Comparison of ENCODE assay signal across 10 cellular contexts in the genomic region with DNA sequence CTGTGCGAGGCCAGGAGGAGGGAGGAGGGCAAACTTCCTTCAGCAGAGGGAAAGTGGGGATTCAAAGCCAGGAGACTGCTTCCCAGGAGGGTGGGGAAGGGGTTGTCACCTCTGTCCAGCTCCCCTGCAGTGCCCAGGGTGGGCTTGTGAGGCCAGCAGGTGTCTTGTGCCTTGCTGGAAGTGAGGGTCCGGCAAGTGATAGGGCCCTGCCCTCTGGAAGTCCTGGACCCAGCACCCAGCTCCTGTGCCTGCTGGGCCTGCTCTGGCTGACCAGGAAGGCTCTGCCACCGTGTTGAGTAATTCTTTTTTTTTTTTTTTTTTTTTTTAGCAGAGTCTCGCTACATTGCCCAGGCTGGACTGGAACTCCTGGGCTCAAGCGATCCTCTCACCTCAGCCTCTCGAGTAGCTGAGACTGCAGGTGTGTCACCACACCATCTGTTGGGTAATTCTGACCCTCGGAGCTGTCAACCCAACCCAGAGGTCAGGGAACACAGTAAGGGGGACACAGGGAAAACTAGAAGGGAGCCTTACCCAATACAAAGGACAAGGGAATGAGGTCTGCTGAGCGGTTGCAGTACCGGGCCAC. TPM values are rescaled to one million over a fixed set of nuclear protein-coding genes. Genes with fewer than 3 reads are reported as not detected.
DNase-seq lines count a peak whose midpoint lies in the region; ATAC-seq, FAIRE-seq and TF ChIP-seq lines count a peak whose summit lies in the region.
"Had no signal": no experiment of that assay in that cellular context is flagged by ENCODE, and none has a peak within 500 bp of the region (broad histone marks: within the 10 kb centered on the region; RNA-seq: fewer than 3 reads in every experiment).

No MANE protein-coding gene starts in this region.

- no peaks in the 10 kb centered on the region for H4K20me1 ChIP-seq in neural progenitor cell (ENCODE audit: low read depth)

- H3K4me3 ChIP-seq in A549 (peak overlapping the region; percentile 49; the same call in 2 of the 3 replicates), HFF-Myc (replicated peaks; ENCODE audit: low read depth, low read length) (peak overlapping the region; percentile 44), neural progenitor cell (peak overlapping the region; percentile 45)

- no peak for ATAC-seq in A549
- no peak for ATAC-seq in central memory CD8-positive, alpha-beta T cell (replicated peaks; ENCODE audit: extremely low read depth, poor library complexity, severe bottlenecking)
- ATAC-seq: PC-3 had no signal

- 85% methylated on average over 7 of the region's 9 CpGs for WGBS in A549 (ENCODE audit: missing lambda C conversion rate)

- TF ChIP-seq CTCF in A549 (IDR thresholded peaks at IDR 0.05) (no peak), HFF-Myc (IDR thresholded peaks at IDR 0.05; ENCODE audit: low read depth, low read length, missing control alignments) (no peak), neural progenitor cell (IDR thresholded peaks at IDR 0.05) (no peak)

- peak overlapping the region; percentile 71 for H3K4me3 Mint-ChIP-seq in central memory CD8-positive, alpha-beta T cell
- H3K4me3 Mint-ChIP-seq in neural progenitor cell = peak overlapping the region; percentile 67

- no peak for TF ChIP-seq POLR2A in A549 (IDR thresholded peaks at IDR 0.05; ENCODE audit: low read length)

- H3K36me3 Mint-ChIP-seq in central memory CD8-positive, alpha-beta T cell (ENCODE audit: insufficient read depth) = peaks cover 5% of the 10 kb centered on the region
- peaks cover 2% of the 10 kb centered on the region for H3K36me3 Mint-ChIP-seq in neural progenitor cell

- DNase-seq in A549 (ENCODE audit: low read depth in 1 of 2, low spot score in 1 of 2) (no peak), HFF-Myc (ENCODE audit: extremely low read depth, low read depth) (no peak), neural progenitor cell (ENCODE audit: low spot score) (no peak), GOT3 (lab: John Stamatoyannopoulos, UW) (no peak), NCI-H2107 treated with DMSO at 0.1 percent for 48 hours (lab: John Stamatoyannopoulos, UW; ENCODE audit: unreplicated experiment) (no peak), HuH-7 (ENCODE audit: low spot score) (no peak)
- no peak for DNase-seq in central memory CD8-positive, alpha-beta T cell (ENCODE audit: low spot score in 2 of 2)
- DNase-seq in stimulated activated CD4-positive, alpha-beta T cell treated with anti-CD3 and anti-CD28 coated beads, Interleukin-4, amount 100 ng/mL, for 1 hour = no peak
- DNase-seq: PC-3 had no signal

- peak overlapping the region; percentile 89 to 93 for H3K27ac ChIP-seq in A549
- H3K27ac ChIP-seq in neural progenitor cell = no peak overlapping the region

- TF ChIP-seq RAD21 in A549 (conservative IDR thresholded peaks at IDR 0.05 in 1 of 2, IDR thresholded peaks at IDR 0.05 in 1 of 2) = no peak

- no peaks in the 10 kb centered on the region for H3K36me3 ChIP-seq in neural progenitor cell

- H3K9me3 ChIP-seq in A549 = no peaks in the 10 kb centered on the region
- no peaks in the 10 kb centered on the region for H3K9me3 ChIP-seq in neural progenitor cell (ENCODE audit: low read depth)

- no peaks in the 10 kb centered on the region for H3K79me2 ChIP-seq in neural progenitor cell (ENCODE audit: low read depth)

- CTCF ChIA-PET in A549 (lab: Yijun Ruan, JAX) = interaction anchor here (0.7 to 7.1 kb wide), 16 partner anchors 9 to 712 kb away, joined by 3 to 44 read pairs (median 5); a partner anchor contains a TSS

- FAIRE-seq in A549 (lab: Jason Lieb, UNC) = no peak

- H3K9me3 Mint-ChIP-seq in central memory CD8-positive, alpha-beta T cell = no peaks in the 10 kb centered on the region
- no peaks in the 10 kb centered on the region for H3K9me3 Mint-ChIP-seq in neural progenitor cell

- no peak overlapping the region for H3K9ac ChIP-seq in neural progenitor cell

- no peak for TF ChIP-seq EP300 in A549 (IDR thresholded peaks at IDR 0.05)

- H3K4me2 ChIP-seq in A549 = peak overlapping the region; percentile 97
- H3K4me2 ChIP-seq in neural progenitor cell = peak overlapping the region; percentile 76

- H3K4me1 ChIP-seq in A549 (peaks cover 6% of the 10 kb centered on the region), neural progenitor cell (peaks cover 18% of the 10 kb centered on the region)

- peaks cover 36% of the 10 kb centered on the region for H3K27me3 ChIP-seq in neural progenitor cell

- POLR2A ChIA-PET in A549 (lab: Yijun Ruan, JAX) = interaction anchor here (0.6 to 1.6 kb wide), 3 partner anchors 11 to 753 kb away, joined by 3 to 11 read pairs (median 7); a partner anchor contains a TSS

- H3K4me1 Mint-ChIP-seq in central memory CD8-positive, alpha-beta T cell = peaks cover 27% of the 10 kb centered on the region
- H3K4me1 Mint-ChIP-seq in neural progenitor cell = peaks cover 30% of the 10 kb centered on the region

- H2AFZ ChIP-seq in neural progenitor cell (replicated peaks) = peak overlapping the region; percentile 80

- H3F3A ChIP-seq in neural progenitor cell (ENCODE audit: low read depth) = peaks cover 33% of the 10 kb centered on the region

- H3K27ac Mint-ChIP-seq in central memory CD8-positive, alpha-beta T cell (ENCODE audit: low read depth) = peak overlapping the region; percentile 87
- H3K27ac Mint-ChIP-seq in neural progenitor cell = no peak overlapping the region

- H3K27me3 Mint-ChIP-seq in central memory CD8-positive, alpha-beta T cell = no peaks in the 10 kb centered on the region
- peaks cover 12% of the 10 kb centered on the region for H3K27me3 Mint-ChIP-seq in neural progenitor cell (ENCODE audit: insufficient read depth, low read depth)

TF ChIP-seq in A549, 52 proteins besides CTCF, POLR2A, EP300 and RAD21 (continues in another document):
- TF ChIP-seq CEBPB (IDR thresholded peaks at IDR 0.05) = no peak
- no peak for TF ChIP-seq NFE2L2 (conservative IDR thresholded peaks at IDR 0.05; ENCODE audit: low read length)
- no peak for TF ChIP-seq HEYL (CRISPR knock-in tag; IDR thresholded peaks at IDR 0.05)
- no peak for TF ChIP-seq RCOR1 (IDR thresholded peaks at IDR 0.05; ENCODE audit: low read depth, low read length)
- TF ChIP-seq, protein P1, sequence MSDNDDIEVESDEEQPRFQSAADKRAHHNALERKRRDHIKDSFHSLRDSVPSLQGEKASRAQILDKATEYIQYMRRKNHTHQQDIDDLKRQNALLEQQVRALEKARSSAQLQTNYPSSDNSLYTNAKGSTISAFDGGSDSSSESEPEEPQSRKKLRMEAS (IDR thresholded peaks at IDR 0.05) = no peak
- TF ChIP-seq CBX2 (IDR thresholded peaks at IDR 0.05; ENCODE audit: borderline replicate concordance, low read depth) = no peak
- TF ChIP-seq HOXB5 (CRISPR knock-in tag; IDR thresholded peaks at IDR 0.05) = no peak
- TF ChIP-seq, protein P2, sequence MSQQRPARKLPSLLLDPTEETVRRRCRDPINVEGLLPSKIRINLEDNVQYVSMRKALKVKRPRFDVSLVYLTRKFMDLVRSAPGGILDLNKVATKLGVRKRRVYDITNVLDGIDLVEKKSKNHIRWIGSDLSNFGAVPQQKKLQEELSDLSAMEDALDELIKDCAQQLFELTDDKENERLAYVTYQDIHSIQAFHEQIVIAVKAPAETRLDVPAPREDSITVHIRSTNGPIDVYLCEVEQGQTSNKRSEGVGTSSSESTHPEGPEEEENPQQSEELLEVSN (IDR thresholded peaks at IDR 0.05; ENCODE audit: borderline replicate concordance, low read depth) = no peak
- no peak for TF ChIP-seq JUNB (IDR thresholded peaks at IDR 0.05)
- no peak for TF ChIP-seq TFCP2L1 (CRISPR knock-in tag; IDR thresholded peaks at IDR 0.05)

RNA-seq across cellular contexts. Expression of a gene that starts 1.0 kb away (rescaled TPM):
- polyA plus RNA-seq in A549 (2011; rRNA removed) (0.04 and 0.09 TPM in 2 replicates), A549 (2017; fragmentation: RNase III; extraction: RNeasy Plus Mini Kit Qiagen cat#74134 plus additional on column Dnase treatment) (0.07 to 0.08 TPM in 2 of 3 replicates, not detected in the other)
- 0.05 TPM in 2 replicates for polyA plus RNA-seq in A549 (2012; cell fraction: cytosol; rRNA removed)
- 0.27 and 0.30 TPM in 2 replicates for polyA plus RNA-seq in A549 (2012; cell fraction: nucleus; rRNA removed)
- polyA minus RNA-seq in A549 (2011; rRNA and poly(A)+ RNA removed) = 0.25 TPM in 1 of 2 replicates, not detected in the other
- total RNA-seq in neural progenitor cell (ENCODE audit: low replicate concordance) = 0.65 and 0.84 TPM in 2 replicates
- total RNA-seq: PC-3 had no signal

RNA-seq across cellular contexts. Expression of a gene that starts 11.6 kb away (rescaled TPM):
- polyA plus RNA-seq in A549 (2011; rRNA removed) = 1,515 and 1,820 TPM in 2 replicates
- polyA plus RNA-seq in A549 (2012; cell fraction: cytosol; rRNA removed) = 1,474 and 1,759 TPM in 2 replicates
- 676 and 747 TPM in 2 replicates for polyA plus RNA-seq in A549 (2012; cell fraction: nucleus; rRNA removed)
- polyA plus RNA-seq in A549 (2017; fragmentation: RNase III; extraction: RNeasy Plus Mini Kit Qiagen cat#74134 plus additional on column Dnase treatment) = 1,575 to 1,608 TPM (median 1,577 TPM) in 3 replicates
- 365 and 468 TPM in 2 replicates for polyA minus RNA-seq in A549 (2011; rRNA and poly(A)+ RNA removed)
- total RNA-seq in neural progenitor cell (ENCODE audit: low replicate concordance) = 3,812 and 4,281 TPM in 2 replicates

RNA-seq across cellular contexts. Expression of a gene that starts 13.2 kb away (rescaled TPM):
- 12.6 and 16.0 TPM in 2 replicates for polyA plus RNA-seq in A549 (2011; rRNA removed)
- 20.0 and 21.0 TPM in 2 replicates for polyA plus RNA-seq in A549 (2012; cell fraction: cytosol; rRNA removed)
- polyA plus RNA-seq in A549 (2012; cell fraction: nucleus; rRNA removed) = 109 and 111 TPM in 2 replicates
- polyA plus RNA-seq in A549 (2017; fragmentation: RNase III; extraction: RNeasy Plus Mini Kit Qiagen cat#74134 plus additional on column Dnase treatment) = 10.9 to 11.6 TPM (median 11.2 TPM) in 3 replicates
- polyA minus RNA-seq in A549 (2011; rRNA and poly(A)+ RNA removed) = 19.7 and 20.1 TPM in 2 replicates
- 2.2 and 6.6 TPM in 2 replicates for total RNA-seq in neural progenitor cell (ENCODE audit: low replicate concordance)

RNA-seq across cellular contexts. Expression of a gene that starts 20.2 kb away (rescaled TPM):
- polyA plus RNA-seq in A549 (2011; rRNA removed) = 0.21 TPM in 1 of 2 replicates, not detected in the other
- 0.48 and 0.92 TPM in 2 replicates for polyA plus RNA-seq in A549 (2012; cell fraction: cytosol; rRNA removed)
- 0.70 and 0.84 TPM in 2 replicates for polyA plus RNA-seq in A549 (2012; cell fraction: nucleus; rRNA removed)
- 0.12 to 0.18 TPM in 2 of 3 replicates, not detected in the other for polyA plus RNA-seq in A549 (2017; fragmentation: RNase III; extraction: RNeasy Plus Mini Kit Qiagen cat#74134 plus additional on column Dnase treatment)
- not detected in 2 replicates for polyA minus RNA-seq in A549 (2011; rRNA and poly(A)+ RNA removed)
- total RNA-seq in neural progenitor cell (ENCODE audit: low replicate concordance) = not detected in 2 replicates
- total RNA-seq: activated CD8-positive, alpha-beta memory T cell treated with anti-CD3 and anti-CD28 coated beads for 36 hours had no signal

RNA-seq across cellular contexts. Expression of a gene that starts 21.4 kb away (rescaled TPM):
- polyA plus RNA-seq in A549 (2011; rRNA removed) = 4.2 and 4.7 TPM in 2 replicates
- 3.9 and 4.5 TPM in 2 replicates for polyA plus RNA-seq in A549 (2012; cell fraction: cytosol; rRNA removed)
- polyA plus RNA-seq in A549 (2012; cell fraction: nucleus; rRNA removed) = 28.1 and 33.9 TPM in 2 replicates
- polyA plus RNA-seq in A549 (2017; fragmentation: RNase III; extraction: RNeasy Plus Mini Kit Qiagen cat#74134 plus additional on column Dnase treatment) = 4.5 to 8.9 TPM (median 7.4 TPM) in 3 replicates
- 3.5 and 4.6 TPM in 2 replicates for polyA minus RNA-seq in A549 (2011; rRNA and poly(A)+ RNA removed)
- 1.4 and 1.7 TPM in 2 replicates for total RNA-seq in neural progenitor cell (ENCODE audit: low replicate concordance)
